Comparison of ENCODE assay signal across 2 cellular contexts in the genomic region with DNA sequence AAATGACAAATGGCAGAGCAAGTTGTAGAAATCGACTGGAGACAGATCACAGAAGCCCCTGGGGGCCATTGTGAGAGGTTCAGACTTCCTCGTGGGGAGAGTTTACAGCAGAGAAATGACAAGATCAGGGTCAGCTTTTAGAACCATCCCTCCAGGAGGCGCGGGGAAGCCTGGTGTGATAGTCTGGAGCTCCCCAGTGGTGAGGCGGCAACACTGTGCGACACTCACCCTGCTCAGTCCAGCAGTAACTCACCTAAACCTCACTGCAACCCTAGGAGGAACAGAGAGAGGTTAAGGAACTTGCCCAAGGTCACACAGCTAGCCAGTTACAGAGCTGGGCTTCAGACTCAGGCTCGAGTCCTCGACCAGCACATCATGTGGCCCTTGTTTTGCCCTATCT.
TF ChIP-seq lines count a peak whose summit lies in the region.

No MANE protein-coding gene starts in this region.

TF ChIP-seq in SK-N-SH, 30 proteins besides CTCF, POLR2A, EP300 and RAD21:
- TF ChIP-seq IRF3 (IDR thresholded peaks at IDR 0.05; ENCODE audit: low read depth, low read length) (no peak), SMC3 (IDR thresholded peaks at IDR 0.05; ENCODE audit: low read depth, low read length) (no peak), USF2 (IDR thresholded peaks at IDR 0.05; ENCODE audit: borderline replicate concordance, low read depth, low read length) (no peak), FOSL2 (IDR thresholded peaks at IDR 0.05; ENCODE audit: borderline replicate concordance, low read depth) (no peak), TEAD4 (IDR thresholded peaks at IDR 0.05; ENCODE audit: borderline replicate concordance, insufficient read depth) (no peak), CHD2 (IDR thresholded peaks at IDR 0.05; ENCODE audit: low read length, partially characterized antibody) (no peak), FOXJ3 (CRISPR knock-in tag; IDR thresholded peaks at IDR 0.05) (no peak), NFIC (IDR thresholded peaks at IDR 0.05; ENCODE audit: borderline replicate concordance) (no peak), TAF1 (IDR thresholded peaks at IDR 0.05; ENCODE audit: borderline replicate concordance, low read depth, low read length) (no peak), POLR2AphosphoS5 (IDR thresholded peaks at IDR 0.05; ENCODE audit: low read depth, low read length) (no peak), USF1 (IDR thresholded peaks at IDR 0.05; ENCODE audit: borderline replicate concordance, low read depth) (no peak), GABPA (IDR thresholded peaks at IDR 0.05; ENCODE audit: low read depth) (no peak)
- TF ChIP-seq, protein P1, sequence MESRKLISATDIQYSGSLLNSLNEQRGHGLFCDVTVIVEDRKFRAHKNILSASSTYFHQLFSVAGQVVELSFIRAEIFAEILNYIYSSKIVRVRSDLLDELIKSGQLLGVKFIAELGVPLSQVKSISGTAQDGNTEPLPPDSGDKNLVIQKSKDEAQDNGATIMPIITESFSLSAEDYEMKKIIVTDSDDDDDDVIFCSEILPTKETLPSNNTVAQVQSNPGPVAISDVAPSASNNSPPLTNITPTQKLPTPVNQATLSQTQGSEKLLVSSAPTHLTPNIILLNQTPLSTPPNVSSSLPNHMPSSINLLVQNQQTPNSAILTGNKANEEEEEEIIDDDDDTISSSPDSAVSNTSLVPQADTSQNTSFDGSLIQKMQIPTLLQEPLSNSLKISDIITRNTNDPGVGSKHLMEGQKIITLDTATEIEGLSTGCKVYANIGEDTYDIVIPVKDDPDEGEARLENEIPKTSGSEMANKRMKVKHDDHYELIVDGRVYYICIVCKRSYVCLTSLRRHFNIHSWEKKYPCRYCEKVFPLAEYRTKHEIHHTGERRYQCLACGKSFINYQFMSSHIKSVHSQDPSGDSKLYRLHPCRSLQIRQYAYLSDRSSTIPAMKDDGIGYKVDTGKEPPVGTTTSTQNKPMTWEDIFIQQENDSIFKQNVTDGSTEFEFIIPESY (IDR thresholded peaks at IDR 0.05; ENCODE audit: borderline replicate concordance, low read depth) = no peak

TF ChIP-seq in SK-N-SH treated with all-trans-retinoic acid at 6 μM for 48 hours, 23 proteins besides CTCF, POLR2A, EP300 and RAD21 (continued from another document):
- TF ChIP-seq CREB5 (CRISPR knock-in tag; IDR thresholded peaks at IDR 0.05; ENCODE audit: low read depth) (no peak), TOX (CRISPR knock-in tag; IDR thresholded peaks at IDR 0.05; ENCODE audit: borderline replicate concordance) (no peak)
